1 cellular context compared by ENCODE assay signal in genomic region chr6:108735991-108736345, GRCh38.
TF ChIP-seq lines count a peak whose summit lies in the region.

No MANE protein-coding gene starts in this region.

TF ChIP-seq in HepG2, 621 proteins besides CTCF, POLR2A, EP300 and RAD21 (continued from another document):
- TF ChIP-seq DZIP1 (CRISPR knock-in tag; IDR thresholded peaks at IDR 0.05): no peak
- no peak for TF ChIP-seq GTF3A (CRISPR knock-in tag; conservative IDR thresholded peaks at IDR 0.05)
- no peak for TF ChIP-seq STAT6 (CRISPR knock-in tag; IDR thresholded peaks at IDR 0.05; ENCODE audit: borderline replicate concordance)
- no peak for TF ChIP-seq ZKSCAN1 (IDR thresholded peaks at IDR 0.05; ENCODE audit: low read length)
- TF ChIP-seq ZNF383 (CRISPR knock-in tag; IDR thresholded peaks at IDR 0.05; ENCODE audit: borderline replicate concordance): no peak
- TF ChIP-seq ZNF432 (CRISPR knock-in tag; IDR thresholded peaks at IDR 0.05; ENCODE audit: borderline replicate concordance): no peak
- TF ChIP-seq TAF1 (CRISPR knock-in tag; IDR thresholded peaks at IDR 0.05): no peak
- no peak for TF ChIP-seq MTF1 (CRISPR knock-in tag; IDR thresholded peaks at IDR 0.05)
- no peak for TF ChIP-seq ZNF264 (CRISPR knock-in tag; IDR thresholded peaks at IDR 0.05)
- TF ChIP-seq CERS6 (CRISPR knock-in tag; IDR thresholded peaks at IDR 0.05): no peak
- no peak for TF ChIP-seq HNF4G (IDR thresholded peaks at IDR 0.05; ENCODE audit: borderline replicate concordance, low read depth, low read length)
- no peak for TF ChIP-seq HNF4G (CRISPR knock-in tag; IDR thresholded peaks at IDR 0.05; ENCODE audit: borderline replicate concordance, low read depth)
- TF ChIP-seq MAZ (IDR thresholded peaks at IDR 0.05; ENCODE audit: borderline replicate concordance, low read depth, low read length): no peak
- no peak for TF ChIP-seq MAZ (CRISPR knock-in tag; IDR thresholded peaks at IDR 0.05; ENCODE audit: low read depth)
